In genomic region chr11:65017927-65018326, GRCh38 we compare ENCODE assay signal across 20 cellular contexts. TPM values are rescaled to one million over a fixed set of nuclear protein-coding genes. Genes with fewer than 3 reads are reported as not detected.
A peak's percentile ranks its signal among the peaks of the same experiment; 100 is the strongest.
DNase-seq lines count a peak whose midpoint lies in the region; ATAC-seq, FAIRE-seq and TF ChIP-seq lines count a peak whose summit lies in the region.
"Had no signal": no experiment of that assay in that cellular context is flagged by ENCODE, and none has a peak within 500 bp of the region (broad histone marks: within the 10 kb centered on the region; RNA-seq: fewer than 3 reads in every experiment).

No MANE protein-coding gene starts in this region.

- no peak overlapping the region for H3K9ac ChIP-seq in HepG2 (ENCODE audit: insufficient read depth, low read depth, low read length)

- DNase-seq in HepG2 (ENCODE audit: low spot score) (no peak), right lobe of liver (no peak), osteoblast (ENCODE audit: insufficient read length, low spot score, missing footprints) (peak; percentile 22), H7 (no peak), DMS79 treated with DMSO at 0.1 percent for 48 hours (lab: John Stamatoyannopoulos, UW) (no peak)
- DNase-seq: C1 segment of cervical spinal cord; CD8-positive, alpha-beta T cell; DMS 273 treated with DMSO at 0.1 percent for 48 hours; DMS79; GF-D8; GOT3; HCEC 1CT had no signal

- H3K4me2 ChIP-seq in HepG2 (ENCODE audit: low read depth, low read length) (no peak overlapping the region), osteoblast (ENCODE audit: insufficient read depth, low read length) (no peak overlapping the region)

- peaks cover 3% of the 10 kb centered on the region for H3K27me3 Mint-ChIP-seq in nephron (ENCODE audit: low read depth)

- no peak for TF ChIP-seq RAD21 in HepG2 (CRISPR knock-in tag; IDR thresholded peaks at IDR 0.05)

- no peak for TF ChIP-seq EP300 in HepG2 (IDR thresholded peaks at IDR 0.05; ENCODE audit: low read depth in 2 of 2, low read length in 2 of 2)
- TF ChIP-seq EP300 in HepG2 (CRISPR knock-in tag; IDR thresholded peaks at IDR 0.05; ENCODE audit: borderline replicate concordance), result no peak

- no peak overlapping the region for H3K27ac ChIP-seq in HepG2 (ENCODE audit: extremely low read length, insufficient read depth, low read length)
- H3K27ac ChIP-seq in right lobe of liver, result no peak overlapping the region
- H3K27ac ChIP-seq in osteoblast (ENCODE audit: low read depth, low read length), result no peak overlapping the region

- no peaks in the 10 kb centered on the region for H3K27me3 ChIP-seq in HepG2 (ENCODE audit: control insufficient read depth in 1 of 2, insufficient read depth in 2 of 2, low read length in 2 of 2)
- no peaks in the 10 kb centered on the region for H3K27me3 ChIP-seq in right lobe of liver
- H3K27me3 ChIP-seq in osteoblast (ENCODE audit: insufficient read depth, low read length), result no peaks in the 10 kb centered on the region
- H3K27me3 ChIP-seq in H7 (ENCODE audit: control insufficient read depth, insufficient read depth, low read length), result no peaks in the 10 kb centered on the region

- in situ Hi-C loops in HepG2 (cut with HindIII; ENCODE audit: extremely low pct_ligation_motif_present, low pct_unique_long_range_greater_than_20kb), result no loop called here

- POLR2A ChIA-PET in HepG2 (lab: Yijun Ruan, JAX), result interaction anchor here (1.0 kb wide), 1 partner anchor 40 kb away, joined by 4 read pairs; the partner anchor contains the start of gene NAALADL1

- TF ChIP-seq POLR2A in HepG2 (IDR thresholded peaks at IDR 0.05; ENCODE audit: insufficient read depth in 1 of 2, low read depth in 2 of 2, low read length in 2 of 2) (no peak), right lobe of liver (IDR thresholded peaks at IDR 0.05) (no peak)

- TF ChIP-seq CTCF in HepG2 (CRISPR knock-in tag; IDR thresholded peaks at IDR 0.05), result no peak
- no peak for TF ChIP-seq CTCF in right lobe of liver (IDR thresholded peaks at IDR 0.05)
- TF ChIP-seq CTCF in nephron (IDR thresholded peaks at IDR 0.05; ENCODE audit: unreplicated experiment in 3 of 3), result no peak
- TF ChIP-seq CTCF in osteoblast (IDR thresholded peaks at IDR 0.05; ENCODE audit: extremely low read depth, low read depth, low read length), result no peak

- H3K9me3 ChIP-seq in HepG2 (ENCODE audit: low read length) (no peaks in the 10 kb centered on the region), right lobe of liver (no peaks in the 10 kb centered on the region), osteoblast (ENCODE audit: low read depth, low read length) (no peaks in the 10 kb centered on the region)

- H2AFZ ChIP-seq in HepG2 (ENCODE audit: low read length) (no peak overlapping the region), osteoblast (ENCODE audit: low read length) (no peak overlapping the region)

- H3K36me3 Mint-ChIP-seq in nephron (ENCODE audit: low read depth), result peaks cover 35% of the 10 kb centered on the region

- no peaks in the 10 kb centered on the region for H4K20me1 ChIP-seq in HepG2 (ENCODE audit: insufficient read depth, low read length)
- no peaks in the 10 kb centered on the region for H4K20me1 ChIP-seq in osteoblast (ENCODE audit: insufficient read depth, low read length)

- peaks cover 4% of the 10 kb centered on the region for H3K9me3 Mint-ChIP-seq in nephron
- H3K9me3 Mint-ChIP-seq: CD8-positive, alpha-beta T cell had no signal

- H3K4me3 ChIP-seq in HepG2 (replicated peaks in 1 of 3; ENCODE audit: insufficient read depth in 1 of 3, low read depth in 2 of 3, low read length in 3 of 3) (no peak overlapping the region), right lobe of liver (no peak overlapping the region), osteoblast (ENCODE audit: insufficient read depth, low read length) (no peak overlapping the region), H7 (ENCODE audit: insufficient read depth, low read depth, low read length) (no peak overlapping the region)

- ATAC-seq in HepG2, result no peak
- ATAC-seq in right lobe of liver, result no peak
- ATAC-seq: CD8-positive, alpha-beta T cell had no signal

- no TSS peak for BruUV-seq in HepG2 (replicated peaks; lab: Mats Ljungman, UMichigan)

- intact Hi-C loops in HepG2 (cut with micrococcal nuclease; ENCODE audit: unreplicated experiment) (no loop called here), right lobe of liver (cut with DNase I) (no loop called here)

- FAIRE-seq in HepG2 (lab: Jason Lieb, UNC), result no peak
- FAIRE-seq: D721Med, GM12892, H54 had no signal

- H3K4me1 ChIP-seq in HepG2 (ENCODE audit: insufficient read depth, low read length), result peaks cover 61% of the 10 kb centered on the region
- H3K4me1 ChIP-seq in right lobe of liver, result peaks cover 0 to 5% (median 0%) of the 10 kb centered on the region in 4 donors
- peaks cover 12% of the 10 kb centered on the region for H3K4me1 ChIP-seq in osteoblast (ENCODE audit: insufficient read depth, low read length)

- no peaks in the 10 kb centered on the region for H3K36me3 ChIP-seq in HepG2 (replicated peaks in 1 of 2; ENCODE audit: control insufficient read depth in 1 of 2, insufficient read depth in 2 of 2, low read length in 2 of 2)
- H3K36me3 ChIP-seq in right lobe of liver, result peaks cover 0 to 3% (median 0%) of the 10 kb centered on the region in 4 donors
- peaks cover 19% of the 10 kb centered on the region for H3K36me3 ChIP-seq in osteoblast (ENCODE audit: insufficient read depth, low read length)
- H3K36me3 ChIP-seq in H7 (replicated peaks; ENCODE audit: control insufficient read depth, insufficient read depth, low read length), result peaks cover 14% of the 10 kb centered on the region

- H3K79me2 ChIP-seq in HepG2 (ENCODE audit: insufficient read depth, low read length), result no peaks in the 10 kb centered on the region
- peaks cover 15% of the 10 kb centered on the region for H3K79me2 ChIP-seq in osteoblast (ENCODE audit: insufficient read depth, low read length)

- CTCF ChIA-PET in HepG2 (lab: Yijun Ruan, JAX; ENCODE audit: low intra/inter-chr PET ratio, low total read pairs), result no interaction called here

- 92% methylated on average over 6 of the region's 6 CpGs for WGBS in HepG2 (ENCODE audit: low lambda C conversion rate)
- WGBS in right lobe of liver (ENCODE audit: insufficient coverage, low coverage, low lambda C conversion rate, missing lambda C conversion rate), result 91% methylated on average over 4 of the region's 6 CpGs

- H3K4me3 Mint-ChIP-seq in nephron, result peak overlapping the region in 2 of 3 experiments; percentile 5 to 27
- H3K4me3 Mint-ChIP-seq: CD8-positive, alpha-beta T cell had no signal

- H3K4me1 Mint-ChIP-seq in nephron, result peaks cover 8% of the 10 kb centered on the region

- no peak overlapping the region for H3K27ac Mint-ChIP-seq in nephron
- H3K27ac Mint-ChIP-seq: CD8-positive, alpha-beta T cell had no signal

RNA-seq across cellular contexts. Expression of gene ARL2, which starts 4.0 kb away (rescaled TPM):
- total RNA-seq in HepG2 (2016; rRNA removed; fragmentation: Illumina TruSeq; extraction: Trizol) (84.4 and 93.9 TPM in 2 replicates), right lobe of liver (10 to 100 TPM in 3 of 6 experiments, 1 to 10 TPM in 3; 7.3 to 26.2 (median 10.0) TPM), osteoblast (66.3 and 78.5 TPM in 2 replicates)
- 41.1 and 42.9 TPM in 2 replicates for total RNA-seq in HepG2 (2016; cell fraction: cytosol; rRNA removed; fragmentation: Illumina TruSeq; extraction: Trizol; ENCODE audit: low read depth)
- 84.6 and 107 TPM in 2 replicates for total RNA-seq in HepG2 (2016; cell fraction: insoluble cytoplasmic fraction; rRNA removed; fragmentation: Illumina TruSeq; extraction: Trizol)
- total RNA-seq in HepG2 (2016; cell fraction: membrane; rRNA removed; fragmentation: Illumina TruSeq; extraction: Trizol), result 42.2 and 46.1 TPM in 2 replicates
- 24.2 and 31.3 TPM in 2 replicates for total RNA-seq in HepG2 (2016; cell fraction: nucleus; rRNA removed; fragmentation: Illumina TruSeq; extraction: Trizol)
- polyA plus RNA-seq in HepG2 (2011; rRNA removed), result 82.9 and 86.3 TPM in 2 replicates
- polyA plus RNA-seq in HepG2 (2011; cell fraction: cytosol; rRNA removed), result 95.6 and 112 TPM in 2 replicates
- polyA plus RNA-seq in HepG2 (2011; cell fraction: nucleus; rRNA removed), result 37.9 and 39.8 TPM in 2 replicates
- 58.0 and 65.9 TPM in 2 replicates for polyA plus RNA-seq in HepG2 (2012)
- 53.8 and 56.3 TPM in 2 replicates for polyA plus RNA-seq in HepG2 (2016; cell fraction: cytosol; fragmentation: Illumina TruSeq; extraction: Trizol; ENCODE audit: low read depth)
- polyA plus RNA-seq in HepG2 (2016; cell fraction: insoluble cytoplasmic fraction; fragmentation: Illumina TruSeq; extraction: Trizol; ENCODE audit: low read depth), result 117 and 123 TPM in 2 replicates
- polyA plus RNA-seq in HepG2 (2016; cell fraction: membrane; fragmentation: Illumina TruSeq; extraction: Trizol; ENCODE audit: low read depth), result 40.2 and 43.5 TPM in 2 replicates
- 52.2 and 55.0 TPM in 2 replicates for polyA plus RNA-seq in HepG2 (2016; cell fraction: nucleus; fragmentation: Illumina TruSeq; extraction: Trizol; ENCODE audit: insufficient read depth, low read depth)
- 36.6 and 96.3 TPM in 2 replicates for polyA minus RNA-seq in HepG2 (2011; rRNA and poly(A)+ RNA removed; ENCODE audit: low replicate concordance)
- polyA minus RNA-seq in HepG2 (2011; cell fraction: cytosol; rRNA and poly(A)+ RNA removed), result 34.4 and 36.9 TPM in 2 replicates
- polyA minus RNA-seq in HepG2 (2011; cell fraction: nucleus; rRNA and poly(A)+ RNA removed), result 8.1 and 12.2 TPM in 2 replicates
- total RNA-seq in H7 (2014; rRNA removed; shearing (Covaris generic)), result 219 and 221 TPM in 2 replicates

RNA-seq across cellular contexts. Expression of gene SNX15, which starts 9.3 kb away (rescaled TPM):
- total RNA-seq in HepG2 (2016; rRNA removed; fragmentation: Illumina TruSeq; extraction: Trizol), result 20.7 and 22.6 TPM in 2 replicates
- 12.1 and 12.4 TPM in 2 replicates for total RNA-seq in HepG2 (2016; cell fraction: cytosol; rRNA removed; fragmentation: Illumina TruSeq; extraction: Trizol; ENCODE audit: low read depth)
- 18.5 and 24.1 TPM in 2 replicates for total RNA-seq in HepG2 (2016; cell fraction: insoluble cytoplasmic fraction; rRNA removed; fragmentation: Illumina TruSeq; extraction: Trizol)
- 27.2 and 28.7 TPM in 2 replicates for total RNA-seq in HepG2 (2016; cell fraction: membrane; rRNA removed; fragmentation: Illumina TruSeq; extraction: Trizol)
- total RNA-seq in HepG2 (2016; cell fraction: nucleus; rRNA removed; fragmentation: Illumina TruSeq; extraction: Trizol), result 11.7 and 12.8 TPM in 2 replicates
- polyA plus RNA-seq in HepG2 (2011; rRNA removed), result 19.1 and 21.2 TPM in 2 replicates
- polyA plus RNA-seq in HepG2 (2011; cell fraction: cytosol; rRNA removed), result 16.1 and 20.9 TPM in 2 replicates
- polyA plus RNA-seq in HepG2 (2011; cell fraction: nucleus; rRNA removed), result 17.0 and 18.7 TPM in 2 replicates
- 5.5 and 18.8 TPM in 2 replicates for polyA plus RNA-seq in HepG2 (2012)
- 17.8 and 20.3 TPM in 2 replicates for polyA plus RNA-seq in HepG2 (2016; cell fraction: cytosol; fragmentation: Illumina TruSeq; extraction: Trizol; ENCODE audit: low read depth)
- 31.4 and 39.7 TPM in 2 replicates for polyA plus RNA-seq in HepG2 (2016; cell fraction: insoluble cytoplasmic fraction; fragmentation: Illumina TruSeq; extraction: Trizol; ENCODE audit: low read depth)
- 29.3 and 33.3 TPM in 2 replicates for polyA plus RNA-seq in HepG2 (2016; cell fraction: membrane; fragmentation: Illumina TruSeq; extraction: Trizol; ENCODE audit: low read depth)
- 27.1 and 31.4 TPM in 2 replicates for polyA plus RNA-seq in HepG2 (2016; cell fraction: nucleus; fragmentation: Illumina TruSeq; extraction: Trizol; ENCODE audit: insufficient read depth, low read depth)
- 13.9 and 15.8 TPM in 2 replicates for polyA minus RNA-seq in HepG2 (2011; rRNA and poly(A)+ RNA removed; ENCODE audit: low replicate concordance)
- polyA minus RNA-seq in HepG2 (2011; cell fraction: cytosol; rRNA and poly(A)+ RNA removed), result 8.7 and 13.6 TPM in 2 replicates
- polyA minus RNA-seq in HepG2 (2011; cell fraction: nucleus; rRNA and poly(A)+ RNA removed), result 3.9 and 5.5 TPM in 2 replicates
- 10 to 100 TPM in 1 of 6 experiments, 1 to 10 TPM in 5; 6.4 to 10.3 (median 8.7) TPM for total RNA-seq in right lobe of liver
- total RNA-seq in osteoblast, result 12.3 and 13.0 TPM in 2 replicates
- 11.8 and 12.7 TPM in 2 replicates for total RNA-seq in H7 (2014; rRNA removed; shearing (Covaris generic))

RNA-seq across cellular contexts. Expression of gene BATF2, which starts 21.2 kb away (rescaled TPM):
- total RNA-seq in HepG2 (2016; rRNA removed; fragmentation: Illumina TruSeq; extraction: Trizol) (3.9 and 4.2 TPM in 2 replicates), right lobe of liver (1 to 10 TPM; 1.9 to 2.5 (median 2.3) TPM), osteoblast (0.29 and 1.4 TPM in 2 replicates)
- total RNA-seq in HepG2 (2016; cell fraction: cytosol; rRNA removed; fragmentation: Illumina TruSeq; extraction: Trizol; ENCODE audit: low read depth), result 1.3 and 1.9 TPM in 2 replicates
- total RNA-seq in HepG2 (2016; cell fraction: insoluble cytoplasmic fraction; rRNA removed; fragmentation: Illumina TruSeq; extraction: Trizol), result 3.0 and 4.3 TPM in 2 replicates
- total RNA-seq in HepG2 (2016; cell fraction: membrane; rRNA removed; fragmentation: Illumina TruSeq; extraction: Trizol), result 4.3 and 4.5 TPM in 2 replicates
- 1.9 and 2.1 TPM in 2 replicates for total RNA-seq in HepG2 (2016; cell fraction: nucleus; rRNA removed; fragmentation: Illumina TruSeq; extraction: Trizol)
- 2.8 and 3.1 TPM in 2 replicates for polyA plus RNA-seq in HepG2 (2011; rRNA removed)
- polyA plus RNA-seq in HepG2 (2011; cell fraction: cytosol; rRNA removed), result 1.7 and 2.0 TPM in 2 replicates
- polyA plus RNA-seq in HepG2 (2011; cell fraction: nucleus; rRNA removed), result 2.5 and 2.9 TPM in 2 replicates
- 1.5 and 1.9 TPM in 2 replicates for polyA plus RNA-seq in HepG2 (2012)
- polyA plus RNA-seq in HepG2 (2016; cell fraction: cytosol; fragmentation: Illumina TruSeq; extraction: Trizol; ENCODE audit: low read depth), result 1.2 TPM in 2 replicates
- 2.9 and 5.0 TPM in 2 replicates for polyA plus RNA-seq in HepG2 (2016; cell fraction: insoluble cytoplasmic fraction; fragmentation: Illumina TruSeq; extraction: Trizol; ENCODE audit: low read depth)
- polyA plus RNA-seq in HepG2 (2016; cell fraction: membrane; fragmentation: Illumina TruSeq; extraction: Trizol; ENCODE audit: low read depth), result 2.3 and 2.5 TPM in 2 replicates
- 3.7 and 4.3 TPM in 2 replicates for polyA plus RNA-seq in HepG2 (2016; cell fraction: nucleus; fragmentation: Illumina TruSeq; extraction: Trizol; ENCODE audit: insufficient read depth, low read depth)
- 0.70 and 5.7 TPM in 2 replicates for polyA minus RNA-seq in HepG2 (2011; rRNA and poly(A)+ RNA removed; ENCODE audit: low replicate concordance)
- 1.9 and 2.0 TPM in 2 replicates for polyA minus RNA-seq in HepG2 (2011; cell fraction: cytosol; rRNA and poly(A)+ RNA removed)
- polyA minus RNA-seq in HepG2 (2011; cell fraction: nucleus; rRNA and poly(A)+ RNA removed), result 1.2 and 1.3 TPM in 2 replicates
- 0.55 TPM in 1 of 2 replicates, not detected in the other for total RNA-seq in H7 (2014; rRNA removed; shearing (Covaris generic))
- total RNA-seq: A673; CD8-positive, alpha-beta T cell; Daoy had no signal

RNA-seq across cellular contexts. Expression of gene SAC3D1, which starts 23.1 kb away (rescaled TPM):
- total RNA-seq in HepG2 (2016; rRNA removed; fragmentation: Illumina TruSeq; extraction: Trizol) (33.2 and 36.3 TPM in 2 replicates), right lobe of liver (10 to 100 TPM in 2 of 6 experiments, 1 to 10 TPM in 4; 4.2 to 13.8 (median 5.8) TPM), osteoblast (7.6 and 9.7 TPM in 2 replicates)
- 17.6 and 24.5 TPM in 2 replicates for total RNA-seq in HepG2 (2016; cell fraction: cytosol; rRNA removed; fragmentation: Illumina TruSeq; extraction: Trizol; ENCODE audit: low read depth)
- total RNA-seq in HepG2 (2016; cell fraction: insoluble cytoplasmic fraction; rRNA removed; fragmentation: Illumina TruSeq; extraction: Trizol), result 27.9 and 37.1 TPM in 2 replicates
- 28.3 and 36.0 TPM in 2 replicates for total RNA-seq in HepG2 (2016; cell fraction: membrane; rRNA removed; fragmentation: Illumina TruSeq; extraction: Trizol)
- 15.6 and 16.8 TPM in 2 replicates for total RNA-seq in HepG2 (2016; cell fraction: nucleus; rRNA removed; fragmentation: Illumina TruSeq; extraction: Trizol)
- 7.4 and 8.9 TPM in 2 replicates for polyA plus RNA-seq in HepG2 (2011; rRNA removed)
- 10.6 and 22.0 TPM in 2 replicates for polyA plus RNA-seq in HepG2 (2011; cell fraction: cytosol; rRNA removed)
- 12.6 and 14.5 TPM in 2 replicates for polyA plus RNA-seq in HepG2 (2011; cell fraction: nucleus; rRNA removed)
- polyA plus RNA-seq in HepG2 (2012), result 7.4 and 9.2 TPM in 2 replicates
- 17.6 and 24.3 TPM in 2 replicates for polyA plus RNA-seq in HepG2 (2016; cell fraction: cytosol; fragmentation: Illumina TruSeq; extraction: Trizol; ENCODE audit: low read depth)
- 34.5 and 41.1 TPM in 2 replicates for polyA plus RNA-seq in HepG2 (2016; cell fraction: insoluble cytoplasmic fraction; fragmentation: Illumina TruSeq; extraction: Trizol; ENCODE audit: low read depth)
- 30.7 and 35.8 TPM in 2 replicates for polyA plus RNA-seq in HepG2 (2016; cell fraction: membrane; fragmentation: Illumina TruSeq; extraction: Trizol; ENCODE audit: low read depth)
- 28.3 and 35.8 TPM in 2 replicates for polyA plus RNA-seq in HepG2 (2016; cell fraction: nucleus; fragmentation: Illumina TruSeq; extraction: Trizol; ENCODE audit: insufficient read depth, low read depth)
- polyA minus RNA-seq in HepG2 (2011; rRNA and poly(A)+ RNA removed; ENCODE audit: low replicate concordance), result 16.9 and 20.3 TPM in 2 replicates
- polyA minus RNA-seq in HepG2 (2011; cell fraction: cytosol; rRNA and poly(A)+ RNA removed), result 9.3 and 12.0 TPM in 2 replicates
- 3.4 and 3.6 TPM in 2 replicates for polyA minus RNA-seq in HepG2 (2011; cell fraction: nucleus; rRNA and poly(A)+ RNA removed)
- total RNA-seq in H7 (2014; rRNA removed; shearing (Covaris generic)), result 15.4 TPM in 2 replicates

RNA-seq across cellular contexts. Expression of gene NAALADL1, which starts 40.4 kb away (rescaled TPM):
- total RNA-seq in HepG2 (2016; rRNA removed; fragmentation: Illumina TruSeq; extraction: Trizol) (3.4 and 9.3 TPM in 2 replicates), right lobe of liver (1 to 10 TPM in 5 of 6 experiments, under 1 TPM in 1; 0.83 to 3.5 (median 1.4) TPM), osteoblast (15.6 and 17.7 TPM in 2 replicates)
- total RNA-seq in HepG2 (2016; cell fraction: cytosol; rRNA removed; fragmentation: Illumina TruSeq; extraction: Trizol; ENCODE audit: low read depth), result 1.5 and 2.2 TPM in 2 replicates
- total RNA-seq in HepG2 (2016; cell fraction: insoluble cytoplasmic fraction; rRNA removed; fragmentation: Illumina TruSeq; extraction: Trizol), result 3.2 and 9.6 TPM in 2 replicates
- total RNA-seq in HepG2 (2016; cell fraction: membrane; rRNA removed; fragmentation: Illumina TruSeq; extraction: Trizol), result 1.3 and 2.0 TPM in 2 replicates
- total RNA-seq in HepG2 (2016; cell fraction: nucleus; rRNA removed; fragmentation: Illumina TruSeq; extraction: Trizol), result 8.8 and 12.8 TPM in 2 replicates
- 33.9 and 67.5 TPM in 2 replicates for polyA plus RNA-seq in HepG2 (2011; rRNA removed)
- 24.8 and 27.3 TPM in 2 replicates for polyA plus RNA-seq in HepG2 (2011; cell fraction: cytosol; rRNA removed)
- polyA plus RNA-seq in HepG2 (2011; cell fraction: nucleus; rRNA removed), result 178 and 181 TPM in 2 replicates
- 30.3 and 30.5 TPM in 2 replicates for polyA plus RNA-seq in HepG2 (2012)
- polyA plus RNA-seq in HepG2 (2016; cell fraction: cytosol; fragmentation: Illumina TruSeq; extraction: Trizol; ENCODE audit: low read depth), result 1.1 and 1.2 TPM in 2 replicates
- 2.4 and 2.9 TPM in 2 replicates for polyA plus RNA-seq in HepG2 (2016; cell fraction: insoluble cytoplasmic fraction; fragmentation: Illumina TruSeq; extraction: Trizol; ENCODE audit: low read depth)
- 2.0 and 2.1 TPM in 2 replicates for polyA plus RNA-seq in HepG2 (2016; cell fraction: membrane; fragmentation: Illumina TruSeq; extraction: Trizol; ENCODE audit: low read depth)
- 23.7 and 32.1 TPM in 2 replicates for polyA plus RNA-seq in HepG2 (2016; cell fraction: nucleus; fragmentation: Illumina TruSeq; extraction: Trizol; ENCODE audit: insufficient read depth, low read depth)
- 0.09 and 15.4 TPM in 2 replicates for polyA minus RNA-seq in HepG2 (2011; rRNA and poly(A)+ RNA removed; ENCODE audit: low replicate concordance)
- 6.0 and 9.8 TPM in 2 replicates for polyA minus RNA-seq in HepG2 (2011; cell fraction: cytosol; rRNA and poly(A)+ RNA removed)
- 13.3 and 19.3 TPM in 2 replicates for polyA minus RNA-seq in HepG2 (2011; cell fraction: nucleus; rRNA and poly(A)+ RNA removed)
- 1.4 and 2.4 TPM in 2 replicates for total RNA-seq in H7 (2014; rRNA removed; shearing (Covaris generic))
- total RNA-seq: A172, A673, Daoy, G401 had no signal
